1 cellular context compared by ENCODE assay signal in the genomic region with DNA sequence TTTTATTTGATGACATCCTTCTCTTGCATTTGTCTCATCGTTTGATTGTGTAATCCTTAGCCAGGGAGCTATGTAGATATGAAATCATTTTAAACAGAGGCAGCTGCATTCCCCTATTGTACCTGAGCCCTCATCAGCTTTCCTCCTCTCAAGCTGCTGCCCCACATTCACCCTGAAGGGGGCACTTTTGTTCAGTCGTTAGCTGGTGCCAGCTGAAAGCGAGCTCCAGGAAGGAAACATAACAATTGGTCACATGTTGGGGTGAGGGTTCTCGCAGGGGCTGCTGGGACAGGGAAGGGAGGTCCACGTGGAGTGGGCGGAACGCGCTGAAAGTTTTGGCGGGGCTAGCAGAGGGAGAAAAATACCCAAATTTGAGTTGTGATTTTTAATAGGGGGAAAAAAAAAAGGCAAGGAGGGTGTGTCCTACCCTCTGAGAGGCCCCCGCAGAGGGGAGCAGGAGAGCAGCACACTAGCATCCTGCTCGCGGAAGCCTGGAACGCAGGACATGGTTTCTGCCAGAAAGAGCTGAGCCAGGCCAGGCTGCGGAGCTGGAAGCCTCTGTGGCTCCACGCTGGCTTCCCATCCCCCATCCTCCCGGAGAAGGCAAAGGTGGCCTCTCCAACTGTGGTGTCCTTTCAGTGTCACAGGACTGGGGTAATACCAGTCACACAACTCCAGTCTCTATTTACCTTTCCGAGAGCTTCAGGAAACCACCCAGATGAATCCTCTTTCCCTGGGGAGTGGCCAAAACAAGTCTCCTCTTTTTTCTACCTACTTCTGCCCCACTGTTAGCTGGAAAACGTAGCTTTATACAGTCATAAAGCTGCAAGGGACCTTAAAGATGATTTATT.
TF ChIP-seq lines count a peak whose summit lies in the region.

No MANE protein-coding gene starts in this region.

TF ChIP-seq in SK-N-SH, 30 proteins besides CTCF, POLR2A, EP300 and RAD21:
- peak; percentile 83; the same call in 1 of the 2 replicates for TF ChIP-seq SMC3 (IDR thresholded peaks at IDR 0.05; ENCODE audit: low read depth, low read length)
- TF ChIP-seq NRF1 (IDR thresholded peaks at IDR 0.05; ENCODE audit: low read depth, low read length), result no peak
- peak; percentile 99 for TF ChIP-seq MXI1 (IDR thresholded peaks at IDR 0.05; ENCODE audit: low read depth, low read length)
- TF ChIP-seq ELF1 (IDR thresholded peaks at IDR 0.05), result peak; percentile 61; the same call in 1 of the 2 replicates
- TF ChIP-seq, protein P1, sequence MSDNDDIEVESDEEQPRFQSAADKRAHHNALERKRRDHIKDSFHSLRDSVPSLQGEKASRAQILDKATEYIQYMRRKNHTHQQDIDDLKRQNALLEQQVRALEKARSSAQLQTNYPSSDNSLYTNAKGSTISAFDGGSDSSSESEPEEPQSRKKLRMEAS (IDR thresholded peaks at IDR 0.05; ENCODE audit: low read depth), result peak; percentile 99
- peak; percentile 94 for TF ChIP-seq SIN3A (IDR thresholded peaks at IDR 0.05; ENCODE audit: borderline replicate concordance, low read depth, low read length)
- TF ChIP-seq TEAD4 (IDR thresholded peaks at IDR 0.05; ENCODE audit: borderline replicate concordance, insufficient read depth), result no peak
- TF ChIP-seq POLR2AphosphoS5 (IDR thresholded peaks at IDR 0.05; ENCODE audit: low read depth, low read length), result peak; percentile 54; the same call in 1 of the 2 replicates
- TF ChIP-seq NFIC (IDR thresholded peaks at IDR 0.05; ENCODE audit: borderline replicate concordance), result peak; percentile 25; the same call in 1 of the 2 replicates
- no peak for TF ChIP-seq PBX3 (IDR thresholded peaks at IDR 0.05)
- TF ChIP-seq FOSL2 (IDR thresholded peaks at IDR 0.05; ENCODE audit: borderline replicate concordance, low read depth), result no peak
- TF ChIP-seq TCF12 (IDR thresholded peaks at IDR 0.05), result peak; percentile 51; the same call in 1 of the 2 replicates
- TF ChIP-seq, protein P2, sequence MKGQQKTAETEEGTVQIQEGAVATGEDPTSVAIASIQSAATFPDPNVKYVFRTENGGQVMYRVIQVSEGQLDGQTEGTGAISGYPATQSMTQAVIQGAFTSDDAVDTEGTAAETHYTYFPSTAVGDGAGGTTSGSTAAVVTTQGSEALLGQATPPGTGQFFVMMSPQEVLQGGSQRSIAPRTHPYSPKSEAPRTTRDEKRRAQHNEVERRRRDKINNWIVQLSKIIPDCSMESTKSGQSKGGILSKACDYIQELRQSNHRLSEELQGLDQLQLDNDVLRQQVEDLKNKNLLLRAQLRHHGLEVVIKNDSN (IDR thresholded peaks at IDR 0.05; ENCODE audit: borderline replicate concordance, low read depth), result peak; percentile 95
- no peak for TF ChIP-seq FOXM1 (IDR thresholded peaks at IDR 0.05; ENCODE audit: low read depth)
- TF ChIP-seq, protein P3, sequence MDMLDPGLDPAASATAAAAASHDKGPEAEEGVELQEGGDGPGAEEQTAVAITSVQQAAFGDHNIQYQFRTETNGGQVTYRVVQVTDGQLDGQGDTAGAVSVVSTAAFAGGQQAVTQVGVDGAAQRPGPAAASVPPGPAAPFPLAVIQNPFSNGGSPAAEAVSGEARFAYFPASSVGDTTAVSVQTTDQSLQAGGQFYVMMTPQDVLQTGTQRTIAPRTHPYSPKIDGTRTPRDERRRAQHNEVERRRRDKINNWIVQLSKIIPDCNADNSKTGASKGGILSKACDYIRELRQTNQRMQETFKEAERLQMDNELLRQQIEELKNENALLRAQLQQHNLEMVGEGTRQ (IDR thresholded peaks at IDR 0.05; ENCODE audit: borderline replicate concordance, low read depth, low read length), result peak; percentile 78
- peak; percentile 51; the same call in 1 of the 2 replicates for TF ChIP-seq RCOR1 (IDR thresholded peaks at IDR 0.05; ENCODE audit: low read length)
